In the genomic region with DNA sequence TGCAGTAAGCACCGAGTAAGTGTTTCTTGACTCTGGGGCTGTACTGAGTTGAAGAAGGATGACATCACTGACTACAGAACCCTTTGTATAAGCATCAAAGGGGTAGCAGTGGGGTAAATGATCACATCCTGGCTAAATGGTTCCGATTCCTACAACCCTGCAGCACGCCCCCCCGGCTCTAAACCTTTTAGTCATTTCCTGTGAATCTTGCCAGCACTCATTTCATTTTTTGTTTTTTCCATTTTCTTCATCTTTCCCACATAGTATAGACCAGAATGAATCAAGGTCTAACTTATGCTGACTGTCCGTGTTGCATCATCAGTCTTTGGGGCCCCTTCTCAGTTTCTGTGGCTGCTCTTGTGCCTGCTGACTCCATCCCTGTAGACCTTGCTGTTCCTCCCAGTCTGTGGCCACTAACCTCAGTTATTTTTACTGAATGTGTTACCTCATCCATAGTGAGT, we compare ENCODE assay signal across 8 cellular contexts.
DNase-seq lines count a peak whose midpoint lies in the region; ATAC-seq lines count a peak whose summit lies in the region.

No MANE protein-coding gene starts in this region.

- ATAC-seq in GM21528 (IDR thresholded peaks at IDR 0.05; ENCODE audit: low FRiP score, unreplicated experiment), result no peak
- no peak for ATAC-seq in HG03442 (IDR thresholded peaks at IDR 0.05; ENCODE audit: unreplicated experiment)

- DNase-seq in GOT3 (lab: John Stamatoyannopoulos, UW), result peak; percentile 28
- peak; percentile 27 for DNase-seq in activated CD4-positive, CD25-positive, alpha-beta regulatory T cell treated with anti-CD3 and anti-CD28 coated beads, Interleukin-2, amount 50 U/mL, for 16 hours (ENCODE audit: low read depth, low spot score)
- DNase-seq in dermis blood vessel endothelial cell, result peak; percentile 81
- peak; percentile 71 for DNase-seq in stimulated activated CD4-positive, alpha-beta T cell treated with anti-CD3 and anti-CD28 coated beads, Interleukin-4, amount 100 ng/mL, for 1 hour
- no peak for DNase-seq in NCI-H146 (lab: John Stamatoyannopoulos, UW)
- no peak for DNase-seq in mucosa of gallbladder (ENCODE audit: low spot score)

Comparison
In these comparisons a context has a peak if more than half of its experiments do, and no peak if none do; other contexts are left out.
1. DNase-seq: peak in GOT3 (single experiment), activated CD4-positive, CD25-positive, alpha-beta regulatory T cell treated with anti-CD3 and anti-CD28 coated beads, Interleukin-2, amount 50 U/mL, for 16 hours (single experiment), dermis blood vessel endothelial cell (single experiment) and stimulated activated CD4-positive, alpha-beta T cell treated with anti-CD3 and anti-CD28 coated beads, Interleukin-4, amount 100 ng/mL, for 1 hour (single experiment); none in NCI-H146 (single experiment) and mucosa of gallbladder (single experiment).